ENCODE assay signal across 8 cellular contexts in genomic region chr1:245154429-245155185, GRCh38. TPM values are rescaled to one million over a fixed set of nuclear protein-coding genes. Genes with fewer than 3 reads are reported as not detected.
A peak's percentile ranks its signal among the peaks of the same experiment; 100 is the strongest.
DNase-seq lines count a peak whose midpoint lies in the region; ATAC-seq and TF ChIP-seq lines count a peak whose summit lies in the region.

KIF26B (plus strand) TSS chr1:245154985; CDS start chr1:245155425, 440 bp downstream.

- TF ChIP-seq CTCF in choroid plexus epithelial cell (conservative IDR thresholded peaks at IDR 0.05; ENCODE audit: low read depth, low read length) = peak; percentile 21

- in situ Hi-C loops in Caki2 (cut with HindIII; ENCODE audit: low pct_unique_long_range_greater_than_20kb, low sequenced_read_pairs) = no loop called here

- DNase-seq in Caki2 (ENCODE audit: low read depth) (peak; percentile 56), SKM-1 treated with dmso at 0.1 percent for 144 hours (lab: John Stamatoyannopoulos, UW; ENCODE audit: unreplicated experiment) (peak; percentile 45), choroid plexus epithelial cell (ENCODE audit: low read depth) (peak; percentile 78), left kidney (ENCODE audit: low read depth, low spot score) (peak; percentile 85)
- DNase-seq in stimulated activated CD4-positive, alpha-beta T cell treated with anti-CD3 and anti-CD28 coated beads, Interleukin-4, amount 100 ng/mL, for 24 hours = peak; percentile 35

- H3K9me3 ChIP-seq in HUES48 (ENCODE audit: control insufficient read depth, insufficient read depth, low read length) = no peaks in the 10 kb centered on the region

- peaks cover 7% of the 10 kb centered on the region; the same call in 1 of the 2 replicates for H3K4me1 ChIP-seq in HUES48 (ENCODE audit: control insufficient read depth, insufficient read depth, low read length)

- H3K27ac ChIP-seq in HUES48 (ENCODE audit: low read depth, low read length) = no peak within 1 kb of the TSS

- H3K9ac ChIP-seq in HUES48 (ENCODE audit: low read depth, low read length) = no peak within 1 kb of the TSS

- H3K36me3 ChIP-seq in HUES48 (ENCODE audit: control insufficient read depth, insufficient read depth, low read length) = no peaks in the 10 kb centered on the region

- ATAC-seq in GM21360 (IDR thresholded peaks at IDR 0.05; ENCODE audit: unreplicated experiment) (no peak), HG03442 (IDR thresholded peaks at IDR 0.05; ENCODE audit: unreplicated experiment) (no peak)

- H3K4me3 ChIP-seq in HUES48 (ENCODE audit: low read depth, low read length) (peak within 1 kb of the TSS; percentile 74), choroid plexus epithelial cell (ENCODE audit: low read depth, low read length) (peak within 1 kb of the TSS; percentile 91)

- H3K27me3 ChIP-seq in HUES48 (ENCODE audit: control insufficient read depth, insufficient read depth, low read length) = peaks cover 63% of the 10 kb centered on the region

RNA-seq across cellular contexts. Expression of gene KIF26B, which starts in this region (rescaled TPM):
- total RNA-seq in Caki2 (2014; rRNA removed; shearing (Covaris generic); ENCODE audit: low replicate concordance) = 0.26 and 1.1 TPM in 2 replicates

Comparison
In these comparisons a context has a peak if more than half of its experiments do, and no peak if none do; other contexts are left out.
1. DNase-seq: peak in every context shown above with its lines; median percentile 85 in left kidney; 78 in choroid plexus epithelial cell; 56 in Caki2; 45 in SKM-1 treated with dmso at 0.1 percent for 144 hours; 35 in stimulated activated CD4-positive, alpha-beta T cell treated with anti-CD3 and anti-CD28 coated beads, Interleukin-4, amount 100 ng/mL, for 24 hours.